9 cellular contexts compared by ENCODE assay signal in genomic region chr3:58383904-58384303, GRCh38. TPM values are rescaled to one million over a fixed set of nuclear protein-coding genes. Genes with fewer than 3 reads are reported as not detected.
A peak's percentile ranks its signal among the peaks of the same experiment; 100 is the strongest.
DNase-seq lines count a peak whose midpoint lies in the region; ATAC-seq, FAIRE-seq and TF ChIP-seq lines count a peak whose summit lies in the region.
"Had no signal": no experiment of that assay in that cellular context is flagged by ENCODE, and none has a peak within 500 bp of the region (broad histone marks: within the 10 kb centered on the region; RNA-seq: fewer than 3 reads in every experiment).

No MANE protein-coding gene starts in this region.

- no peak for TF ChIP-seq CTCF in HepG2 (CRISPR knock-in tag; IDR thresholded peaks at IDR 0.05)
- no peak for TF ChIP-seq CTCF in right lobe of liver (IDR thresholded peaks at IDR 0.05)
- TF ChIP-seq CTCF in body of pancreas (IDR thresholded peaks at IDR 0.05) = no peak
- TF ChIP-seq CTCF in kidney epithelial cell (IDR thresholded peaks at IDR 0.05; ENCODE audit: insufficient read depth, low read length, poor library complexity, severe bottlenecking) = no peak

- H3K36me3 ChIP-seq in HepG2 (replicated peaks in 1 of 2; ENCODE audit: control insufficient read depth in 1 of 2, insufficient read depth in 2 of 2, low read length in 2 of 2) (peaks cover 0 to 6% of the 10 kb centered on the region in 2 experiments; a peak in 1 of 5 replicates), right lobe of liver (no peaks in the 10 kb centered on the region), body of pancreas (replicated peaks in 1 of 2; ENCODE audit: insufficient read depth in 1 of 2, low read depth in 2 of 2) (no peaks in the 10 kb centered on the region), kidney epithelial cell (ENCODE audit: control insufficient read depth, insufficient read depth, low read length) (no peaks in the 10 kb centered on the region)

- TSS peak; percentile 28 for BruUV-seq in HepG2 (replicated peaks; lab: Mats Ljungman, UMichigan)

- TF ChIP-seq POLR2A in HepG2 (IDR thresholded peaks at IDR 0.05; ENCODE audit: insufficient read depth in 1 of 2, low read depth in 2 of 2, low read length in 2 of 2) = no peak
- TF ChIP-seq POLR2A in right lobe of liver (IDR thresholded peaks at IDR 0.05) = no peak
- no peak for TF ChIP-seq POLR2A in body of pancreas (IDR thresholded peaks at IDR 0.05)
- TF ChIP-seq POLR2A in GM18505 (IDR thresholded peaks at IDR 0.05; ENCODE audit: borderline replicate concordance, extremely low read depth, insufficient read depth, insufficient read length) = no peak

- DNase-seq in HepG2 (ENCODE audit: low spot score) (no peak), right lobe of liver (no peak), body of pancreas (peak in 3 of 4 donors; percentile 35 to 48 (median 43)), kidney epithelial cell (ENCODE audit: low read depth) (peak; percentile 99), NCI-H1694 treated with DMSO at 0.1 percent for 48 hours (lab: John Stamatoyannopoulos, UW) (no peak), KBM-7 (no peak)
- no peak for DNase-seq in activated T-cell treated with anti-CD3 and anti-CD28 coated beads, Interleukin-2, amount 50 U/mL, for 1 hour

- CTCF ChIA-PET in HepG2 (lab: Yijun Ruan, JAX; ENCODE audit: low intra/inter-chr PET ratio, low total read pairs) = no interaction called here

- H3K9ac ChIP-seq in HepG2 (ENCODE audit: insufficient read depth, low read depth, low read length) = no peak overlapping the region

- in situ Hi-C loops in HepG2 (cut with HindIII; ENCODE audit: extremely low pct_ligation_motif_present, low pct_unique_long_range_greater_than_20kb) = no loop called here
- in situ Hi-C loops in KBM-7 (cut with MboI; ENCODE audit: low pct_unique_long_range_greater_than_20kb, low sequenced_read_pairs) = no loop called here

- ATAC-seq in HepG2 (no peak), right lobe of liver (no peak), body of pancreas (peak; percentile 55), GM18505 (IDR thresholded peaks at IDR 0.05; ENCODE audit: unreplicated experiment) (no peak)

- 99% methylated on average over 4 of the region's 4 CpGs for WGBS in HepG2 (ENCODE audit: low lambda C conversion rate)
- WGBS in right lobe of liver (ENCODE audit: insufficient coverage, low coverage, low lambda C conversion rate, missing lambda C conversion rate) = 53% methylated on average over 2 of the region's 4 CpGs
- WGBS in body of pancreas, 2 donors = 34 to 46% methylated on average over 4 of the region's 4 CpGs

- TF ChIP-seq EP300 in HepG2 (IDR thresholded peaks at IDR 0.05; ENCODE audit: low read depth in 2 of 2, low read length in 2 of 2) (no peak), HepG2 (CRISPR knock-in tag; IDR thresholded peaks at IDR 0.05; ENCODE audit: borderline replicate concordance) (no peak)

- H3K27ac ChIP-seq in HepG2 (ENCODE audit: extremely low read length, insufficient read depth, low read length) = no peak overlapping the region
- no peak overlapping the region for H3K27ac ChIP-seq in right lobe of liver
- H3K27ac ChIP-seq in body of pancreas = peak overlapping the region; percentile 16 to 66 (median 42)
- H3K27ac ChIP-seq: C4-2B had no signal

- no peak for FAIRE-seq in HepG2 (lab: Jason Lieb, UNC)

- H2AFZ ChIP-seq in HepG2 (ENCODE audit: low read length) = no peak overlapping the region

- intact Hi-C loops in HepG2 (cut with micrococcal nuclease; ENCODE audit: unreplicated experiment) = no loop called here
- intact Hi-C loops in right lobe of liver (cut with DNase I) = no loop called here
- intact Hi-C loops in body of pancreas (cut with DNase I) = no loop called here

- H3K4me2 ChIP-seq in HepG2 (ENCODE audit: low read depth, low read length) = no peak overlapping the region

- POLR2A ChIA-PET in HepG2 (lab: Yijun Ruan, JAX) = no interaction called here

- H3K4me3 ChIP-seq in HepG2 (replicated peaks in 1 of 3; ENCODE audit: insufficient read depth in 1 of 3, low read depth in 2 of 3, low read length in 3 of 3) (no peak overlapping the region), right lobe of liver (no peak overlapping the region), body of pancreas (no peak overlapping the region), kidney epithelial cell (ENCODE audit: low read depth, low read length) (no peak overlapping the region)

- no peaks in the 10 kb centered on the region for H3K79me2 ChIP-seq in HepG2 (ENCODE audit: insufficient read depth, low read length)

- H3K4me1 ChIP-seq in HepG2 (ENCODE audit: insufficient read depth, low read length) (no peaks in the 10 kb centered on the region), right lobe of liver (peaks cover 0 to 10% (median 0%) of the 10 kb centered on the region in 4 donors), body of pancreas (peaks cover 21% of the 10 kb centered on the region)

- TF ChIP-seq RAD21 in HepG2 (CRISPR knock-in tag; IDR thresholded peaks at IDR 0.05) = no peak

- H3K27me3 ChIP-seq in HepG2 (ENCODE audit: control insufficient read depth in 1 of 2, insufficient read depth in 2 of 2, low read length in 2 of 2) (no peaks in the 10 kb centered on the region), right lobe of liver (no peaks in the 10 kb centered on the region), body of pancreas (no peaks in the 10 kb centered on the region), kidney epithelial cell (ENCODE audit: control insufficient read depth, insufficient read depth, low read length) (no peaks in the 10 kb centered on the region)

- H3K9me3 ChIP-seq in HepG2 (ENCODE audit: low read length) (no peaks in the 10 kb centered on the region), right lobe of liver (no peaks in the 10 kb centered on the region), body of pancreas (no peaks in the 10 kb centered on the region)

- no peaks in the 10 kb centered on the region for H4K20me1 ChIP-seq in HepG2 (ENCODE audit: insufficient read depth, low read length)

RNA-seq across cellular contexts. Expression of gene PDHB, which starts 49.7 kb away (rescaled TPM):
- total RNA-seq in HepG2 (2016; rRNA removed; fragmentation: Illumina TruSeq; extraction: Trizol) = 153 and 229 TPM in 2 replicates
- total RNA-seq in HepG2 (2016; cell fraction: cytosol; rRNA removed; fragmentation: Illumina TruSeq; extraction: Trizol; ENCODE audit: low read depth) = 14.8 and 15.6 TPM in 2 replicates
- 155 and 245 TPM in 2 replicates for total RNA-seq in HepG2 (2016; cell fraction: insoluble cytoplasmic fraction; rRNA removed; fragmentation: Illumina TruSeq; extraction: Trizol)
- 30.6 and 31.8 TPM in 2 replicates for total RNA-seq in HepG2 (2016; cell fraction: membrane; rRNA removed; fragmentation: Illumina TruSeq; extraction: Trizol)
- total RNA-seq in HepG2 (2016; cell fraction: nucleus; rRNA removed; fragmentation: Illumina TruSeq; extraction: Trizol) = 63.1 and 66.4 TPM in 2 replicates
- 97.1 and 108 TPM in 2 replicates for polyA plus RNA-seq in HepG2 (2011; rRNA removed)
- polyA plus RNA-seq in HepG2 (2011; cell fraction: cytosol; rRNA removed) = 68.4 and 102 TPM in 2 replicates
- polyA plus RNA-seq in HepG2 (2011; cell fraction: nucleus; rRNA removed) = 28.4 and 37.7 TPM in 2 replicates
- 113 and 146 TPM in 2 replicates for polyA plus RNA-seq in HepG2 (2012)
- 11.6 and 12.1 TPM in 2 replicates for polyA plus RNA-seq in HepG2 (2016; cell fraction: cytosol; fragmentation: Illumina TruSeq; extraction: Trizol; ENCODE audit: low read depth)
- 209 and 226 TPM in 2 replicates for polyA plus RNA-seq in HepG2 (2016; cell fraction: insoluble cytoplasmic fraction; fragmentation: Illumina TruSeq; extraction: Trizol; ENCODE audit: low read depth)
- polyA plus RNA-seq in HepG2 (2016; cell fraction: membrane; fragmentation: Illumina TruSeq; extraction: Trizol; ENCODE audit: low read depth) = 23.0 and 24.8 TPM in 2 replicates
- 66.3 and 77.5 TPM in 2 replicates for polyA plus RNA-seq in HepG2 (2016; cell fraction: nucleus; fragmentation: Illumina TruSeq; extraction: Trizol; ENCODE audit: insufficient read depth, low read depth)
- polyA minus RNA-seq in HepG2 (2011; rRNA and poly(A)+ RNA removed; ENCODE audit: low replicate concordance) = 76.8 and 97.2 TPM in 2 replicates
- 47.7 and 50.9 TPM in 2 replicates for polyA minus RNA-seq in HepG2 (2011; cell fraction: cytosol; rRNA and poly(A)+ RNA removed)
- 91.3 and 98.1 TPM in 2 replicates for polyA minus RNA-seq in HepG2 (2011; cell fraction: nucleus; rRNA and poly(A)+ RNA removed)
- total RNA-seq in right lobe of liver = 10 to 100 TPM; 35.5 to 70.2 (median 47.3) TPM
- total RNA-seq in body of pancreas = 10 to 100 TPM; 23.4 to 32.7 TPM
- total RNA-seq in kidney epithelial cell = 58.2 and 62.8 TPM in 2 replicates

RNA-seq across cellular contexts. Expression of gene PXK, which starts 51.2 kb away (rescaled TPM):
- 5.8 and 6.4 TPM in 2 replicates for total RNA-seq in HepG2 (2016; rRNA removed; fragmentation: Illumina TruSeq; extraction: Trizol)
- total RNA-seq in HepG2 (2016; cell fraction: cytosol; rRNA removed; fragmentation: Illumina TruSeq; extraction: Trizol; ENCODE audit: low read depth) = 1.8 and 2.2 TPM in 2 replicates
- total RNA-seq in HepG2 (2016; cell fraction: insoluble cytoplasmic fraction; rRNA removed; fragmentation: Illumina TruSeq; extraction: Trizol) = 6.2 and 6.4 TPM in 2 replicates
- total RNA-seq in HepG2 (2016; cell fraction: membrane; rRNA removed; fragmentation: Illumina TruSeq; extraction: Trizol) = 2.6 and 2.9 TPM in 2 replicates
- 3.7 and 5.2 TPM in 2 replicates for total RNA-seq in HepG2 (2016; cell fraction: nucleus; rRNA removed; fragmentation: Illumina TruSeq; extraction: Trizol)
- 15.2 and 18.6 TPM in 2 replicates for polyA plus RNA-seq in HepG2 (2011; rRNA removed)
- polyA plus RNA-seq in HepG2 (2011; cell fraction: cytosol; rRNA removed) = 11.0 and 12.7 TPM in 2 replicates
- polyA plus RNA-seq in HepG2 (2011; cell fraction: nucleus; rRNA removed) = 12.6 and 12.8 TPM in 2 replicates
- polyA plus RNA-seq in HepG2 (2012) = 16.4 and 17.0 TPM in 2 replicates
- 0.76 and 0.80 TPM in 2 replicates for polyA plus RNA-seq in HepG2 (2016; cell fraction: cytosol; fragmentation: Illumina TruSeq; extraction: Trizol; ENCODE audit: low read depth)
- polyA plus RNA-seq in HepG2 (2016; cell fraction: insoluble cytoplasmic fraction; fragmentation: Illumina TruSeq; extraction: Trizol; ENCODE audit: low read depth) = 6.2 and 8.2 TPM in 2 replicates
- polyA plus RNA-seq in HepG2 (2016; cell fraction: membrane; fragmentation: Illumina TruSeq; extraction: Trizol; ENCODE audit: low read depth) = 1.8 and 2.3 TPM in 2 replicates
- 6.6 and 7.1 TPM in 2 replicates for polyA plus RNA-seq in HepG2 (2016; cell fraction: nucleus; fragmentation: Illumina TruSeq; extraction: Trizol; ENCODE audit: insufficient read depth, low read depth)
- polyA minus RNA-seq in HepG2 (2011; rRNA and poly(A)+ RNA removed; ENCODE audit: low replicate concordance) = 5.6 and 21.2 TPM in 2 replicates
- 12.4 and 13.2 TPM in 2 replicates for polyA minus RNA-seq in HepG2 (2011; cell fraction: cytosol; rRNA and poly(A)+ RNA removed)
- polyA minus RNA-seq in HepG2 (2011; cell fraction: nucleus; rRNA and poly(A)+ RNA removed) = 33.3 and 36.6 TPM in 2 replicates
- 10 to 100 TPM in 3 of 6 experiments, 1 to 10 TPM in 3; 6.6 to 19.4 (median 9.6) TPM for total RNA-seq in right lobe of liver
- total RNA-seq in body of pancreas = 10 to 100 TPM in 1 of 2 donors, 1 to 10 TPM in 1; 8.2 to 12.7 TPM
- total RNA-seq in kidney epithelial cell = 13.2 and 17.9 TPM in 2 replicates

Comparison
In these comparisons a context has a peak if more than half of its experiments do, and no peak if none do; other contexts are left out.
1. DNase-seq: peak in body of pancreas (3 of 4) and kidney epithelial cell (single experiment); none in HepG2 (single experiment), right lobe of liver (0 of 3), NCI-H1694 treated with DMSO at 0.1 percent for 48 hours (single experiment), activated T-cell treated with anti-CD3 and anti-CD28 coated beads, Interleukin-2, amount 50 U/mL, for 1 hour (single experiment) and KBM-7 (single experiment).
2. H3K27ac ChIP-seq: peak in body of pancreas (4 of 4); none in HepG2 (single experiment) and right lobe of liver (0 of 3).